ENCODE assay signal across 14 cellular contexts in the genomic region with DNA sequence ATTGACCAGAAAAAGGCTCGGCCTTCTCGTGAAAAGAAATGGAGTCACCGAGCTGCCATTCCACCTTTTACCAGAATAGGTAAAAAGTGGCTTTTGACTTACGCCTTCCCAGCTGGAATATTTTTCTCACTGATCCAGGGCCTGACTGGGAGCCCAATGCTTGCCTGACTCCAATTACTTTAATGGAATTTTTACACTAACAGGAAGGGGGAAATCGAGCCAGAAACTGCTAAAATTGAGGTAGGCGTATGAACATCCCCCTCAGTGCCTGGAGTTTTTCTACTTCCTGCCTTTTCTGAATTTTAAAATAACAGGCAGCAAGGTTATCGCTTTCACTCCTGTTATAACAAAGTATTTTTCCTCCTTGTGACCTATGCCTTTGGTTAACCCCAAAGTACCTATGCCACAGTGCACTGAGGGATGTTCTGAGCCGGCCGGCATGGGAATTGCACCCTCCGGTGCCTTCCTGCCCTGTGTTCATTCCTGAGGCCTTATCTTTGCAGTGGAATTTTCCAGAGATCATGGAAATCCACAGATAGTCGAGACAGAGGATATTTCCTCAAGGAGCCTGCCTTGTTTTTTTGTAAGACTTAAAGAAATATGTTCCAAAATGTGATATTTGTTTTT. TPM values are rescaled to one million over a fixed set of nuclear protein-coding genes. Genes with fewer than 3 reads are reported as not detected.
DNase-seq lines count a peak whose midpoint lies in the region; ATAC-seq lines count a peak whose summit lies in the region.
"Had no signal": no experiment of that assay in that cellular context is flagged by ENCODE, and none has a peak within 500 bp of the region (broad histone marks: within the 10 kb centered on the region; RNA-seq: fewer than 3 reads in every experiment).

No MANE protein-coding gene starts in this region.

- intact Hi-C loops in right cardiac atrium (cut with DNase I), result loop anchor here in 3 of 4 donors (2.0 to 10.0 kb wide), 5 partner anchors 169 to 376 kb away; no protein-coding TSS in a partner anchor

- H3K27ac ChIP-seq in right cardiac atrium (ENCODE audit: low read length), result peak overlapping the region; percentile 42

- H3K9me3 ChIP-seq in right cardiac atrium (ENCODE audit: control insufficient read depth, low read length), result no peaks in the 10 kb centered on the region
- H3K9me3 ChIP-seq: adrenal gland had no signal

- peak; percentile 81 to 95 for ATAC-seq in right cardiac atrium
- no peak for ATAC-seq in HG02798 (IDR thresholded peaks at IDR 0.05; ENCODE audit: poor library complexity, unreplicated experiment)
- ATAC-seq: activated CD8-positive, alpha-beta T cell treated with anti-CD3 and anti-CD28 coated beads for 36 hours had no signal

- H3K4me1 ChIP-seq in right cardiac atrium (ENCODE audit: control insufficient read depth, insufficient read depth, low read length), result peaks cover 4% of the 10 kb centered on the region

- DNase-seq in HuH-7 (ENCODE audit: low spot score) (peak; percentile 70), astrocyte of the hippocampus (ENCODE audit: low read depth, low spot score) (peak; percentile 10), right cardiac atrium (peak; percentile 46 to 67 (median 63)), putamen (ENCODE audit: low spot score) (peak; percentile 74), D341Med (ENCODE audit: low spot score) (no peak), DMS114 treated with DMSO at 0.1 percent for 48 hours (lab: John Stamatoyannopoulos, UW; ENCODE audit: unreplicated experiment) (no peak), NCI-H524 treated with DMSO at 0.1 percent for 48 hours (lab: John Stamatoyannopoulos, UW) (no peak)
- DNase-seq: activated CD8-positive, alpha-beta T cell treated with anti-CD3 and anti-CD28 coated beads for 36 hours; HCEC 1CT; mesendoderm; NCI-H345; stimulated activated CD4-positive, alpha-beta T cell treated with anti-CD3 and anti-CD28 coated beads, Interleukin-2, amount 100 ng/mL, for 24 hours had no signal

- H3K4me3 ChIP-seq in right cardiac atrium (ENCODE audit: low read length), result no peak overlapping the region
- H3K4me3 ChIP-seq: adrenal gland had no signal

- no peaks in the 10 kb centered on the region for H3K27me3 ChIP-seq in right cardiac atrium (ENCODE audit: control insufficient read depth, insufficient read depth)
- H3K27me3 ChIP-seq: adrenal gland had no signal

- 46% methylated on average over 11 of the region's 11 CpGs for WGBS in right cardiac atrium

RNA-seq across cellular contexts. Expression of a gene that starts 18.3 kb away (rescaled TPM):
- total RNA-seq in right cardiac atrium, result 1,000 to 10,000 TPM in 1 of 4 donors, 100 to 1,000 TPM in 3; 822 to 1,044 (median 917) TPM
- 3,971 TPM for polyA plus RNA-seq in right cardiac atrium

Comparison
In these comparisons a context has a peak if more than half of its experiments do, and no peak if none do; other contexts are left out.
1. DNase-seq: peak in HuH-7 (single experiment), astrocyte of the hippocampus (single experiment), right cardiac atrium (3 of 3) and putamen (single experiment); none in D341Med (single experiment), DMS114 treated with DMSO at 0.1 percent for 48 hours (single experiment) and NCI-H524 treated with DMSO at 0.1 percent for 48 hours (single experiment).